1 cellular context compared by ENCODE assay signal in genomic region chr19:10565567-10566407, GRCh38.
TF ChIP-seq lines count a peak whose summit lies in the region.

KRI1 (minus strand) TSS chr19:10566010; CDS start chr19:10565999, 11 bp downstream.

TF ChIP-seq in HEK293, 187 proteins besides CTCF, POLR2A, EP300 and RAD21 (continued from another document):
- TF ChIP-seq ZNF518A (tag by site-specific recombination; conservative IDR thresholded peaks at IDR 0.05; ENCODE audit: low read depth) (no peak), ZNF658 (tag by site-specific recombination; IDR thresholded peaks at IDR 0.05) (no peak), ZNF223 (tag by site-specific recombination; IDR thresholded peaks at IDR 0.05) (no peak), ZNF791 (tag by site-specific recombination; IDR thresholded peaks at IDR 0.05) (no peak), SETDB1 (IDR thresholded peaks at IDR 0.05; ENCODE audit: insufficient read length, low read length) (no peak), ZNF558 (tag by site-specific recombination; IDR thresholded peaks at IDR 0.05) (no peak), ZNF623 (tag by site-specific recombination; IDR thresholded peaks at IDR 0.05) (no peak), ZNF37A (tag by site-specific recombination; IDR thresholded peaks at IDR 0.05) (no peak), OVOL3 (tag by site-specific recombination; IDR thresholded peaks at IDR 0.05) (no peak), PRDM6 (tag by site-specific recombination; IDR thresholded peaks at IDR 0.05) (no peak), ZBTB6 (tag by site-specific recombination; IDR thresholded peaks at IDR 0.05) (no peak), MZF1 (tag by site-specific recombination; IDR thresholded peaks at IDR 0.05; ENCODE audit: borderline replicate concordance) (no peak), TCF7L2 (IDR thresholded peaks at IDR 0.05; ENCODE audit: borderline replicate concordance, low read depth, low read length) (no peak), INSM2 (tag by site-specific recombination; IDR thresholded peaks at IDR 0.05) (peak; percentile 15; the same call in 1 of the 2 replicates), ZFP37 (tag by site-specific recombination; IDR thresholded peaks at IDR 0.05) (no peak; the same call in 1 of the 2 replicates), ZNF645 (tag by site-specific recombination; IDR thresholded peaks at IDR 0.05) (peak; percentile 78; the same call in 1 of the 2 replicates), ZBTB21 (tag by site-specific recombination; IDR thresholded peaks at IDR 0.05) (no peak), ZBTB44 (tag by site-specific recombination; IDR thresholded peaks at IDR 0.05) (no peak), ZSCAN4 (tag by site-specific recombination; IDR thresholded peaks at IDR 0.05) (no peak), KLF1 (tag by site-specific recombination; IDR thresholded peaks at IDR 0.05) (peak; percentile 99), ZNF354C (tag by site-specific recombination; IDR thresholded peaks at IDR 0.05; ENCODE audit: borderline replicate concordance, low read depth) (no peak), ZNF416 (tag by site-specific recombination; IDR thresholded peaks at IDR 0.05) (no peak), ZNF169 (tag by site-specific recombination; IDR thresholded peaks at IDR 0.05) (no peak), ZNF19 (tag by site-specific recombination; IDR thresholded peaks at IDR 0.05; ENCODE audit: low read depth) (no peak), KLF10 (tag by site-specific recombination; IDR thresholded peaks at IDR 0.05) (peak; percentile 99), REPIN1 (tag by site-specific recombination; IDR thresholded peaks at IDR 0.05; ENCODE audit: low read depth) (no peak), ZNF2 (tag by site-specific recombination; IDR thresholded peaks at IDR 0.05) (peak; percentile 73; the same call in 1 of the 2 replicates), ZSCAN5A (tag by site-specific recombination; IDR thresholded peaks at IDR 0.05) (no peak), ZNF549 (tag by site-specific recombination; IDR thresholded peaks at IDR 0.05) (no peak), ELK4 (IDR thresholded peaks at IDR 0.05; ENCODE audit: borderline replicate concordance, low read depth, low read length) (no peak), GLI4 (tag by site-specific recombination; IDR thresholded peaks at IDR 0.05) (0 out of 2 replicates have a peak, but pooled peaks have one; percentile 68), REST (tag by site-specific recombination; IDR thresholded peaks at IDR 0.05) (no peak; the same call in none of the 2 replicates), ZNF560 (tag by site-specific recombination; IDR thresholded peaks at IDR 0.05; ENCODE audit: borderline replicate concordance) (0 out of 2 replicates have a peak, but pooled peaks have one; percentile 5), ZNF785 (tag by site-specific recombination; IDR thresholded peaks at IDR 0.05) (no peak; the same call in 1 of the 2 replicates), ZBTB8A (tag by site-specific recombination; IDR thresholded peaks at IDR 0.05) (no peak), ZNF121 (tag by site-specific recombination; IDR thresholded peaks at IDR 0.05) (no peak), ZNF157 (tag by site-specific recombination; IDR thresholded peaks at IDR 0.05) (no peak), ZNF792 (tag by site-specific recombination; IDR thresholded peaks at IDR 0.05) (no peak), SALL2 (tag by site-specific recombination; IDR thresholded peaks at IDR 0.05; ENCODE audit: borderline replicate concordance) (no peak), GLIS2 (tag by site-specific recombination; IDR thresholded peaks at IDR 0.05) (no peak), HOXA7 (CRISPR knock-in tag; IDR thresholded peaks at IDR 0.05; ENCODE audit: borderline replicate concordance) (no peak), ZNF561 (tag by site-specific recombination; IDR thresholded peaks at IDR 0.05; ENCODE audit: borderline replicate concordance) (peak; percentile 75; the same call in 1 of the 2 replicates)
